Comparison of ENCODE assay signal across 8 cellular contexts in genomic region chr2:240434728-240435456, GRCh38. TPM values are rescaled to one million over a fixed set of nuclear protein-coding genes. Genes with fewer than 3 reads are reported as not detected.
A peak's percentile ranks its signal among the peaks of the same experiment; 100 is the strongest.
DNase-seq lines count a peak whose midpoint lies in the region; ATAC-seq, FAIRE-seq and TF ChIP-seq lines count a peak whose summit lies in the region.

No MANE protein-coding gene starts in this region.

- H3K27me3 ChIP-seq in dorsolateral prefrontal cortex (no peaks in the 10 kb centered on the region), right lobe of liver (no peaks in the 10 kb centered on the region)

- peaks cover 24% of the 10 kb centered on the region for H3K27me3 Mint-ChIP-seq in activated CD4-positive, alpha-beta memory T cell treated with anti-CD3 and anti-CD28 coated beads for 36 hours

- H3K36me3 Mint-ChIP-seq in activated CD4-positive, alpha-beta memory T cell treated with anti-CD3 and anti-CD28 coated beads for 36 hours: no peaks in the 10 kb centered on the region

- H3K9me3 Mint-ChIP-seq in activated CD4-positive, alpha-beta memory T cell treated with anti-CD3 and anti-CD28 coated beads for 36 hours: no peaks in the 10 kb centered on the region

- POLR2A ChIA-PET in activated CD4-positive, alpha-beta memory T cell treated with anti-CD3 and anti-CD28 coated beads for 36 hours (lab: Charles Lee): no interaction called here

- no peak for TF ChIP-seq POLR2A in GM12891 (IDR thresholded peaks at IDR 0.05; ENCODE audit: low read depth, low read length)
- peak; percentile 8 for TF ChIP-seq POLR2A in right lobe of liver (IDR thresholded peaks at IDR 0.05)

- H3K27ac Mint-ChIP-seq in activated CD4-positive, alpha-beta memory T cell treated with anti-CD3 and anti-CD28 coated beads for 36 hours: no peak overlapping the region

- peaks cover 14% of the 10 kb centered on the region for H3K4me1 Mint-ChIP-seq in activated CD4-positive, alpha-beta memory T cell treated with anti-CD3 and anti-CD28 coated beads for 36 hours (ENCODE audit: low read depth)

- peak overlapping the region; percentile 76 for H3K4me3 Mint-ChIP-seq in activated CD4-positive, alpha-beta memory T cell treated with anti-CD3 and anti-CD28 coated beads for 36 hours

- H3K36me3 ChIP-seq in right lobe of liver: no peaks in the 10 kb centered on the region

- FAIRE-seq in GM12891 (lab: Jason Lieb, UNC): peak; percentile 89

- intact Hi-C loops in activated CD4-positive, alpha-beta memory T cell treated with anti-CD3 and anti-CD28 coated beads for 36 hours (cut with micrococcal nuclease): no loop called here
- intact Hi-C loops in dorsolateral prefrontal cortex (cut with DNase I) (loop anchor here (5.0 to 10.0 kb wide), 4 partner anchors 93 to 380 kb away; partner anchors contain the start of gene OR6B3 (in 1 of the 2)), right lobe of liver (cut with DNase I) (no loop called here)

- CTCF ChIA-PET in activated CD4-positive, alpha-beta memory T cell treated with anti-CD3 and anti-CD28 coated beads for 36 hours (lab: Charles Lee): interaction anchor here (3.5 kb wide), 1 partner anchor 203 kb away, joined by 23 read pairs; no protein-coding TSS in a partner anchor

- H3K4me3 ChIP-seq in dorsolateral prefrontal cortex (peak overlapping the region; percentile 44 to 89 (median 75)), right lobe of liver (peak overlapping the region; percentile 49 to 74 (median 55))

- H3K27ac ChIP-seq in dorsolateral prefrontal cortex (peak overlapping the region in 58 of 59 donors; percentile 41 to 93 (median 83)), right lobe of liver (peak overlapping the region in 2 of 3 donors; percentile 36 to 68)

- no peaks in the 10 kb centered on the region for H3K9me3 ChIP-seq in right lobe of liver

- peak; percentile 92 for DNase-seq in GM12891 (ENCODE audit: insufficient read length, low spot score)
- DNase-seq in NCI-H446 (lab: John Stamatoyannopoulos, UW): peak; percentile 52 to 92
- DNase-seq in activated CD4-positive, alpha-beta memory T cell treated with anti-CD3 and anti-CD28 coated beads for 36 hours: peak; percentile 88
- peak; percentile 77 to 95 (median 88) for DNase-seq in dorsolateral prefrontal cortex
- DNase-seq in right lobe of liver: peak; percentile 94 to 96 (median 95)
- DNase-seq in stimulated activated CD4-positive, alpha-beta T cell treated with anti-CD3 and anti-CD28 coated beads, Interleukin-4, amount 100 ng/mL, for 24 hours: peak; percentile 80
- DNase-seq in DMS53 treated with DMSO at 0.1 percent for 48 hours (lab: John Stamatoyannopoulos, UW; ENCODE audit: unreplicated experiment): no peak

- peaks cover 0 to 12% (median 2%) of the 10 kb centered on the region in 4 donors for H3K4me1 ChIP-seq in right lobe of liver

- ATAC-seq in HG02885 (IDR thresholded peaks at IDR 0.05; ENCODE audit: poor library complexity, unreplicated experiment) (peak; percentile 54), right lobe of liver (peak; percentile 84 to 89 (median 86))

- TF ChIP-seq CTCF in dorsolateral prefrontal cortex (IDR thresholded peaks at IDR 0.05 in 54 of 56, conservative IDR thresholded peaks at IDR 0.05 in 2 of 56; ENCODE audit: low read depth in 1 of 56, partially characterized antibody in 56 of 56) (peak in 3 of 56 donors; percentile 5 to 22 (median 12)), right lobe of liver (IDR thresholded peaks at IDR 0.05) (no peak)

- WGBS in right lobe of liver (ENCODE audit: insufficient coverage, low coverage, low lambda C conversion rate, missing lambda C conversion rate): 7% methylated on average over 18 of the region's 71 CpGs

TF ChIP-seq in GM12891, 5 proteins besides CTCF, POLR2A, EP300 and RAD21:
- TF ChIP-seq POLR2AphosphoS5 (IDR thresholded peaks at IDR 0.05; ENCODE audit: low read depth, low read length): no peak
- TF ChIP-seq PAX5 (IDR thresholded peaks at IDR 0.05; ENCODE audit: insufficient read depth, low read length, severe bottlenecking): no peak
- TF ChIP-seq POU2F2 (IDR thresholded peaks at IDR 0.05; ENCODE audit: low read depth, low read length): no peak

RNA-seq across cellular contexts. Expression of gene GPC1, which starts 0.6 kb away (rescaled TPM):
- 0.19 TPM for polyA plus RNA-seq in GM12891 (2012; ENCODE audit: low read depth, missing spikeins)
- 1 to 10 TPM; 4.7 to 4.9 TPM for total RNA-seq in activated CD4-positive, alpha-beta memory T cell treated with anti-CD3 and anti-CD28 coated beads for 36 hours
- 100 to 1,000 TPM in 94 of 120 experiments, 10 to 100 TPM in 26; 67.1 to 206 (median 116) TPM for total RNA-seq in dorsolateral prefrontal cortex
- total RNA-seq in right lobe of liver: 10 to 100 TPM; 20.7 to 44.5 (median 27.8) TPM

Comparison
In these comparisons a context has a peak if more than half of its experiments do, and no peak if none do; other contexts are left out.
1. intact Hi-C loops: an anchor here in dorsolateral prefrontal cortex (5.0 to 10.0 kb wide); none called in activated CD4-positive, alpha-beta memory T cell treated with anti-CD3 and anti-CD28 coated beads for 36 hours and right lobe of liver.